ENCODE assay signal across 9 cellular contexts in the genomic region with DNA sequence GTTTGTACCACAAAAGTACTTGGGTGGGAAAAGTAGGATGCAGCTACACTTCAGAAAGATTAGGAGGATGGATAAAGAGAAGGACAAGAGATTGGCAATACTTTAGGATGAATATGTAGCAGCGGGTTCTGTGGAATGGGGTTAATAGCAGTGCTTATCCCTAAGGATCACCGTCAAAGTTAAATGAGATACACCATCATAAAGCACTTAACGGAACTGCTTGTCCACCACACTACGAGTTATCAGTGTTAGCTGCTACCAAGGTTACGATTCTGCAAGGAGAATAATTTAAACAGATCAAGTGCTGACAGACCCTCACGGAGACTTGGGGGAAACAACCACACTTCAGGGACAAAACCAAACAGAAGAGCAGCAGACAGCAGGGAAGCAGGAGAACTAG. TPM values are rescaled to one million over a fixed set of nuclear protein-coding genes. Genes with fewer than 3 reads are reported as not detected.
A peak's percentile ranks its signal among the peaks of the same experiment; 100 is the strongest.
DNase-seq lines count a peak whose midpoint lies in the region; ATAC-seq and TF ChIP-seq lines count a peak whose summit lies in the region.
"Had no signal": no experiment of that assay in that cellular context is flagged by ENCODE, and none has a peak within 500 bp of the region (broad histone marks: within the 10 kb centered on the region; RNA-seq: fewer than 3 reads in every experiment).

No MANE protein-coding gene starts in this region.

- no peaks in the 10 kb centered on the region for H3K9me3 ChIP-seq in CD4-positive, CD25-positive, alpha-beta regulatory T cell (ENCODE audit: control insufficient read depth in 2 of 2, low read length in 2 of 2)
- H3K9me3 ChIP-seq in Loucy (ENCODE audit: insufficient read depth, low read depth, low read length) = no peaks in the 10 kb centered on the region
- no peaks in the 10 kb centered on the region for H3K9me3 ChIP-seq in neural cell (ENCODE audit: low read length)

- H3K9ac ChIP-seq in Loucy (ENCODE audit: low read depth, low read length, poor library complexity, severe bottlenecking) (peak overlapping the region; percentile 76), neural cell (ENCODE audit: low read length) (peak overlapping the region; percentile 17)

- peak overlapping the region; percentile 92 for H3K4me2 ChIP-seq in Loucy (ENCODE audit: low read depth, low read length, poor library complexity, severe bottlenecking)
- peak overlapping the region; percentile 74 for H3K4me2 ChIP-seq in neural cell (ENCODE audit: low read length)

- peaks cover 45% of the 10 kb centered on the region for H3K79me2 ChIP-seq in Loucy (ENCODE audit: insufficient read depth, low read length)
- H3K79me2 ChIP-seq in neural cell (replicated peaks; ENCODE audit: insufficient read depth, low read length) = no peaks in the 10 kb centered on the region

- H3K27me3 Mint-ChIP-seq in CD4-positive, CD25-positive, alpha-beta regulatory T cell = peaks cover 18% of the 10 kb centered on the region

- no peaks in the 10 kb centered on the region for H3K27me3 ChIP-seq in CD4-positive, CD25-positive, alpha-beta regulatory T cell (ENCODE audit: control insufficient read depth, insufficient read depth, low read length)
- no peaks in the 10 kb centered on the region for H3K27me3 ChIP-seq in Loucy (ENCODE audit: insufficient read depth, low read length, poor library complexity, severe bottlenecking)
- peaks cover 7% of the 10 kb centered on the region for H3K27me3 ChIP-seq in neural cell (ENCODE audit: insufficient read depth, low read depth, low read length)

- DNase-seq in CD4-positive, CD25-positive, alpha-beta regulatory T cell = peak in 1 of 3 donors; percentile 16
- DNase-seq in dermis blood vessel endothelial cell (peak; percentile 19), GDM1 (lab: John Stamatoyannopoulos, UW) (no peak), NCI-H146 treated with DMSO at 0.1 percent for 48 hours (lab: John Stamatoyannopoulos, UW; ENCODE audit: unreplicated experiment) (no peak)
- no peak for DNase-seq in activated CD8-positive, alpha-beta memory T cell treated with anti-CD3 and anti-CD28 coated beads for 24 hours
- DNase-seq: activated CD8-positive, alpha-beta memory T cell treated with anti-CD3 and anti-CD28 coated beads, Interleukin-2, amount 50 U/mL, for 48 hours had no signal

- H3K4me3 Mint-ChIP-seq in CD4-positive, CD25-positive, alpha-beta regulatory T cell = peak overlapping the region; percentile 95 to 99 (median 97)

- TF ChIP-seq EP300 in neural cell (conservative IDR thresholded peaks at IDR 0.05; ENCODE audit: poor library complexity, severe bottlenecking) = no peak

- H3K36me3 ChIP-seq in CD4-positive, CD25-positive, alpha-beta regulatory T cell (ENCODE audit: control insufficient read depth, insufficient read depth, low read length) = peaks cover 4% of the 10 kb centered on the region
- no peaks in the 10 kb centered on the region for H3K36me3 ChIP-seq in Loucy (ENCODE audit: insufficient read depth, low read length)
- no peaks in the 10 kb centered on the region for H3K36me3 ChIP-seq in neural cell (ENCODE audit: insufficient read depth, low read length)

- H3K27ac ChIP-seq in CD4-positive, CD25-positive, alpha-beta regulatory T cell (ENCODE audit: insufficient read depth, low read length, poor library complexity, severe bottlenecking) = no peak overlapping the region
- H3K27ac ChIP-seq in neural cell (ENCODE audit: low read length) = no peak overlapping the region

- peaks cover 38 to 62% (median 49%) of the 10 kb centered on the region in 4 donors for H3K4me1 Mint-ChIP-seq in CD4-positive, CD25-positive, alpha-beta regulatory T cell

- H3K9me2 ChIP-seq in Loucy (replicated peaks; ENCODE audit: low read depth, low read length) (no peaks in the 10 kb centered on the region), neural cell (ENCODE audit: insufficient read depth, low read length) (no peaks in the 10 kb centered on the region)

- TF ChIP-seq RAD21 in neural cell (conservative IDR thresholded peaks at IDR 0.05) = no peak

- H2AFZ ChIP-seq in Loucy (ENCODE audit: low read length) = no peak overlapping the region
- H2AFZ ChIP-seq in neural cell (ENCODE audit: low read depth, low read length) = peak overlapping the region; percentile 43

- peak overlapping the region; percentile 96 for H3K4me3 ChIP-seq in CD4-positive, CD25-positive, alpha-beta regulatory T cell (ENCODE audit: low read depth, low read length)
- H3K4me3 ChIP-seq in Loucy (ENCODE audit: low read length, poor library complexity, severe bottlenecking) = peak overlapping the region; percentile 77
- H3K4me3 ChIP-seq in neural cell (ENCODE audit: low read length) = peak overlapping the region; percentile 71

- no peak for ATAC-seq in CD4-positive, CD25-positive, alpha-beta regulatory T cell (ENCODE audit: low read depth in 2 of 2)
- ATAC-seq in HG02840 (IDR thresholded peaks at IDR 0.05; ENCODE audit: low FRiP score, unreplicated experiment) = no peak

- peaks cover 14% of the 10 kb centered on the region for H3K36me3 Mint-ChIP-seq in CD4-positive, CD25-positive, alpha-beta regulatory T cell

- TF ChIP-seq CTCF in Loucy (conservative IDR thresholded peaks at IDR 0.05; ENCODE audit: low read length) = no peak
- TF ChIP-seq CTCF in neural cell (IDR thresholded peaks at IDR 0.05; ENCODE audit: poor library complexity, severe bottlenecking) = no peak

- H3F3A ChIP-seq in Loucy (ENCODE audit: low read depth) = peaks cover 9% of the 10 kb centered on the region; the same call in 1 of the 2 replicates
- H3F3A ChIP-seq in neural cell (ENCODE audit: insufficient read depth, low read length, poor library complexity, severe bottlenecking) = no peaks in the 10 kb centered on the region

- H3K9me3 Mint-ChIP-seq in CD4-positive, CD25-positive, alpha-beta regulatory T cell = peaks cover 0 to 2% (median 0%) of the 10 kb centered on the region in 7 donors

- H4K20me1 ChIP-seq in Loucy (ENCODE audit: insufficient read depth, low read length, poor library complexity, severe bottlenecking) (peaks cover 20% of the 10 kb centered on the region), neural cell (ENCODE audit: insufficient read depth) (no peaks in the 10 kb centered on the region)

- peak overlapping the region; percentile 76 to 92 (median 79) for H3K27ac Mint-ChIP-seq in CD4-positive, CD25-positive, alpha-beta regulatory T cell

- peaks cover 37% of the 10 kb centered on the region for H3K4me1 ChIP-seq in CD4-positive, CD25-positive, alpha-beta regulatory T cell (ENCODE audit: control insufficient read depth, insufficient read depth, low read length, poor library complexity, severe bottlenecking)
- H3K4me1 ChIP-seq in Loucy (ENCODE audit: insufficient read depth, low read length, poor library complexity, severe bottlenecking) = peaks cover 64% of the 10 kb centered on the region

TF ChIP-seq in neural cell, 6 proteins besides CTCF, POLR2A, EP300 and RAD21:
- TF ChIP-seq EZH2 (IDR thresholded peaks at IDR 0.05; ENCODE audit: borderline replicate concordance, insufficient read depth, low read length, poor library complexity, severe bottlenecking) (no peak), MXI1 (conservative IDR thresholded peaks at IDR 0.05; ENCODE audit: poor library complexity, severe bottlenecking) (no peak), TAF1 (IDR thresholded peaks at IDR 0.05; ENCODE audit: low read depth) (no peak), SMC3 (conservative IDR thresholded peaks at IDR 0.05; ENCODE audit: poor library complexity) (no peak), POLR2AphosphoS5 (IDR thresholded peaks at IDR 0.05) (no peak)
- TF ChIP-seq, protein P1, sequence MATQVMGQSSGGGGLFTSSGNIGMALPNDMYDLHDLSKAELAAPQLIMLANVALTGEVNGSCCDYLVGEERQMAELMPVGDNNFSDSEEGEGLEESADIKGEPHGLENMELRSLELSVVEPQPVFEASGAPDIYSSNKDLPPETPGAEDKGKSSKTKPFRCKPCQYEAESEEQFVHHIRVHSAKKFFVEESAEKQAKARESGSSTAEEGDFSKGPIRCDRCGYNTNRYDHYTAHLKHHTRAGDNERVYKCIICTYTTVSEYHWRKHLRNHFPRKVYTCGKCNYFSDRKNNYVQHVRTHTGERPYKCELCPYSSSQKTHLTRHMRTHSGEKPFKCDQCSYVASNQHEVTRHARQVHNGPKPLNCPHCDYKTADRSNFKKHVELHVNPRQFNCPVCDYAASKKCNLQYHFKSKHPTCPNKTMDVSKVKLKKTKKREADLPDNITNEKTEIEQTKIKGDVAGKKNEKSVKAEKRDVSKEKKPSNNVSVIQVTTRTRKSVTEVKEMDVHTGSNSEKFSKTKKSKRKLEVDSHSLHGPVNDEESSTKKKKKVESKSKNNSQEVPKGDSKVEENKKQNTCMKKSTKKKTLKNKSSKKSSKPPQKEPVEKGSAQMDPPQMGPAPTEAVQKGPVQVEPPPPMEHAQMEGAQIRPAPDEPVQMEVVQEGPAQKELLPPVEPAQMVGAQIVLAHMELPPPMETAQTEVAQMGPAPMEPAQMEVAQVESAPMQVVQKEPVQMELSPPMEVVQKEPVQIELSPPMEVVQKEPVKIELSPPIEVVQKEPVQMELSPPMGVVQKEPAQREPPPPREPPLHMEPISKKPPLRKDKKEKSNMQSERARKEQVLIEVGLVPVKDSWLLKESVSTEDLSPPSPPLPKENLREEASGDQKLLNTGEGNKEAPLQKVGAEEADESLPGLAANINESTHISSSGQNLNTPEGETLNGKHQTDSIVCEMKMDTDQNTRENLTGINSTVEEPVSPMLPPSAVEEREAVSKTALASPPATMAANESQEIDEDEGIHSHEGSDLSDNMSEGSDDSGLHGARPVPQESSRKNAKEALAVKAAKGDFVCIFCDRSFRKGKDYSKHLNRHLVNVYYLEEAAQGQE (IDR thresholded peaks at IDR 0.05; ENCODE audit: borderline replicate concordance) = no peak
TF ChIP-seq in neural cell: peak in this region for 0.

RNA-seq across cellular contexts. Expression of gene SHQ1, which starts 1.0 kb away (rescaled TPM):
- total RNA-seq in CD4-positive, CD25-positive, alpha-beta regulatory T cell = 14.6 TPM
- polyA plus RNA-seq in CD4-positive, CD25-positive, alpha-beta regulatory T cell = 10 to 100 TPM; 14.5 to 26.3 (median 21.2) TPM
- total RNA-seq in dermis blood vessel endothelial cell = 19.6 and 22.7 TPM in 2 replicates
- 7.4 and 14.3 TPM in 2 replicates for polyA plus RNA-seq in neural cell
- polyA minus RNA-seq in neural cell = 11.4 and 18.4 TPM in 2 replicates

RNA-seq across cellular contexts. Expression of gene GXYLT2, which starts 40.6 kb away (rescaled TPM):
- total RNA-seq in CD4-positive, CD25-positive, alpha-beta regulatory T cell = 0.25 TPM
- polyA plus RNA-seq in CD4-positive, CD25-positive, alpha-beta regulatory T cell = under 1 TPM in 3 of 4 donors, not detected in 1; 0.06 to 0.14 (median 0.06) TPM
- total RNA-seq in dermis blood vessel endothelial cell = under 0.01 and 0.09 TPM in 2 replicates
- 0.16 and 0.48 TPM in 2 replicates for polyA plus RNA-seq in neural cell
- polyA minus RNA-seq in neural cell = 2.4 TPM in 2 replicates
